11 cellular contexts compared by ENCODE assay signal in the genomic region with DNA sequence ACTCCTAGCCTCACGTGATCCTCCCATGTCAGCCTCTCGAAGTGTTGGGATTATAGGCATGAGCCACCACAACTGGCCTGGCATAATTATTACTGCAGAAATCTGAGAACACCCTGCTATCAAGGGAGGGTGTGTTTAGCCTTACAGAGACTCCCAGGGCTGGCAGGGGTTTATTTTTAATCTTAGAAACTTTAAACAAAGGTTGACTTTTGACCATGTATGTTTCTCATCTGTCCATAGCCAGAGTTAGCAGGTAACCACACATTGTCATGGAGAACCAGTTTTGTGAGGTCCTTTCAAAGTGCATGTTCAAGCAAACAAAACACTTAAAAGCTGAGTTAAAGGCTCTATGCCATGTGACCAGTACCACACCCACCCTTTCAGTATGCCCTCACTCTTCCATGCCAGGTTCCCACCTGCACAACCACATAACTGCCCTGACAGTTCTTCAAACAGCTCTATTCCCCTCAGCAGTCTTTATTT. TPM values are rescaled to one million over a fixed set of nuclear protein-coding genes. Genes with fewer than 3 reads are reported as not detected.
DNase-seq lines count a peak whose midpoint lies in the region; ATAC-seq and TF ChIP-seq lines count a peak whose summit lies in the region.
"Had no signal": no experiment of that assay in that cellular context is flagged by ENCODE, and none has a peak within 500 bp of the region (broad histone marks: within the 10 kb centered on the region; RNA-seq: fewer than 3 reads in every experiment).

No MANE protein-coding gene starts in this region.

- no peaks in the 10 kb centered on the region for H3K9me3 ChIP-seq in SK-N-SH

- no peak overlapping the region for H3K4me2 ChIP-seq in SK-N-SH

- peaks cover 0 to 4% of the 10 kb centered on the region in 2 experiments for H3K36me3 ChIP-seq in SK-N-SH (replicated peaks in 1 of 2; ENCODE audit: control insufficient read depth in 1 of 2, insufficient read depth in 2 of 2, low read length in 1 of 2)

- CTCF ChIA-PET in HEK293T (lab: Yijun Ruan, JAX) (no interaction called here), SK-N-SH (lab: Yijun Ruan, JAX) (interaction anchor here (1.0 to 1.1 kb wide), 2 partner anchors 31 to 36 kb away, joined by 4 read pairs; no protein-coding TSS in a partner anchor)

- TF ChIP-seq RAD21 in Ishikawa (IDR thresholded peaks at IDR 0.05; ENCODE audit: low read depth) (no peak), SK-N-SH (IDR thresholded peaks at IDR 0.05; ENCODE audit: low read length) (no peak)

- H3K4me3 ChIP-seq in SK-N-SH (ENCODE audit: low read depth in 2 of 2, low read length in 1 of 2), result no peak overlapping the region
- H3K4me3 ChIP-seq: GM23248 had no signal

- no peak for TF ChIP-seq EP300 in Ishikawa (IDR thresholded peaks at IDR 0.05; ENCODE audit: borderline replicate concordance)
- no peak for TF ChIP-seq EP300 in SK-N-SH (IDR thresholded peaks at IDR 0.05; ENCODE audit: borderline replicate concordance in 1 of 2, low read depth in 1 of 2, low read length in 1 of 2)

- no peak overlapping the region for H3K9ac ChIP-seq in SK-N-SH
- H3K9ac ChIP-seq: GM23248 had no signal

- no peak overlapping the region for H3K27ac ChIP-seq in SK-N-SH (ENCODE audit: low read depth in 2 of 2, low read length in 1 of 2)
- H3K27ac ChIP-seq: GM23248 had no signal

- no peak for TF ChIP-seq CTCF in SK-N-SH (IDR thresholded peaks at IDR 0.05)

- H3F3A ChIP-seq in SK-N-SH (replicated peaks; ENCODE audit: insufficient read depth), result no peaks in the 10 kb centered on the region

- DNase-seq in DMS153 (lab: John Stamatoyannopoulos, UW) (peak; percentile 86), mucosa of gallbladder (ENCODE audit: low spot score) (peak; percentile 61), NCI-H1092 (lab: John Stamatoyannopoulos, UW) (no peak), HEK293T (ENCODE audit: extremely low spot score) (no peak), NCI-H69 (lab: John Stamatoyannopoulos, UW) (no peak), SK-N-SH (no peak)
- DNase-seq: activated CD4-positive, alpha-beta T cell treated with anti-CD3 and anti-CD28 coated beads for 1 hour; GM23248 had no signal

- POLR2A ChIA-PET in HEK293T (lab: Yijun Ruan, JAX), result interaction anchor here (0.9 kb wide), 1 partner anchor 10 kb away, joined by 3 read pairs; no protein-coding TSS in a partner anchor
- POLR2A ChIA-PET in SK-N-SH (lab: Yijun Ruan, JAX), result interaction anchor here (2.5 kb wide), 1 partner anchor 10 kb away, joined by 6 read pairs; no protein-coding TSS in a partner anchor

- no peak for ATAC-seq in activated T-helper 17 cell treated with anti-CD3 and anti-CD28 coated beads, Interleukin-2, amount 50 U/mL, for 72 hours (replicated peaks)

- H3K79me2 ChIP-seq in SK-N-SH (ENCODE audit: insufficient read depth), result peaks cover 95% of the 10 kb centered on the region

- H3K27ac Mint-ChIP-seq in activated T-helper 17 cell treated with anti-CD3 and anti-CD28 coated beads, Interleukin-2, amount 50 U/mL, for 72 hours, result peak overlapping the region; percentile 63

- no peaks in the 10 kb centered on the region for H3K9me3 Mint-ChIP-seq in activated T-helper 17 cell treated with anti-CD3 and anti-CD28 coated beads, Interleukin-2, amount 50 U/mL, for 72 hours

- H3K9me2 ChIP-seq in SK-N-SH, result no peaks in the 10 kb centered on the region

- H3K4me1 ChIP-seq in SK-N-SH (ENCODE audit: control insufficient read depth in 1 of 2, insufficient read depth in 2 of 2, low read depth in 1 of 2, low read length in 1 of 2), result peaks cover 2 to 15% of the 10 kb centered on the region in 2 experiments; a peak in 2 of 4 replicates

- H3K36me3 Mint-ChIP-seq in activated T-helper 17 cell treated with anti-CD3 and anti-CD28 coated beads, Interleukin-2, amount 50 U/mL, for 72 hours (ENCODE audit: low read depth), result peaks cover 98% of the 10 kb centered on the region

- no peaks in the 10 kb centered on the region for H3K27me3 Mint-ChIP-seq in activated T-helper 17 cell treated with anti-CD3 and anti-CD28 coated beads, Interleukin-2, amount 50 U/mL, for 72 hours

- no peak overlapping the region for H2AFZ ChIP-seq in SK-N-SH (ENCODE audit: low read depth)
- H2AFZ ChIP-seq: GM23248 had no signal

- H3K4me3 Mint-ChIP-seq in activated T-helper 17 cell treated with anti-CD3 and anti-CD28 coated beads, Interleukin-2, amount 50 U/mL, for 72 hours, result peak overlapping the region; percentile 76

- no peaks in the 10 kb centered on the region for H3K27me3 ChIP-seq in SK-N-SH (ENCODE audit: insufficient read depth)

- 96% methylated on average over 2 of the region's 2 CpGs for WGBS in SK-N-SH (ENCODE audit: low lambda C conversion rate)

- peaks cover 28% of the 10 kb centered on the region for H4K20me1 ChIP-seq in SK-N-SH (ENCODE audit: insufficient read depth)

- peaks cover 69% of the 10 kb centered on the region for H3K4me1 Mint-ChIP-seq in activated T-helper 17 cell treated with anti-CD3 and anti-CD28 coated beads, Interleukin-2, amount 50 U/mL, for 72 hours

TF ChIP-seq in Ishikawa, 13 proteins besides CTCF, POLR2A, EP300 and RAD21:
- TF ChIP-seq CEBPB (IDR thresholded peaks at IDR 0.05) (no peak), TCF12 (IDR thresholded peaks at IDR 0.05; ENCODE audit: low read depth) (no peak), ZBTB7A (IDR thresholded peaks at IDR 0.05; ENCODE audit: low read depth) (no peak), TAF1 (IDR thresholded peaks at IDR 0.05; ENCODE audit: low read depth) (no peak)
- TF ChIP-seq, protein P1, sequence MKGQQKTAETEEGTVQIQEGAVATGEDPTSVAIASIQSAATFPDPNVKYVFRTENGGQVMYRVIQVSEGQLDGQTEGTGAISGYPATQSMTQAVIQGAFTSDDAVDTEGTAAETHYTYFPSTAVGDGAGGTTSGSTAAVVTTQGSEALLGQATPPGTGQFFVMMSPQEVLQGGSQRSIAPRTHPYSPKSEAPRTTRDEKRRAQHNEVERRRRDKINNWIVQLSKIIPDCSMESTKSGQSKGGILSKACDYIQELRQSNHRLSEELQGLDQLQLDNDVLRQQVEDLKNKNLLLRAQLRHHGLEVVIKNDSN (IDR thresholded peaks at IDR 0.05), result peak; percentile 74
- TF ChIP-seq, protein P2, sequence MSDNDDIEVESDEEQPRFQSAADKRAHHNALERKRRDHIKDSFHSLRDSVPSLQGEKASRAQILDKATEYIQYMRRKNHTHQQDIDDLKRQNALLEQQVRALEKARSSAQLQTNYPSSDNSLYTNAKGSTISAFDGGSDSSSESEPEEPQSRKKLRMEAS (IDR thresholded peaks at IDR 0.05), result no peak
TF ChIP-seq in Ishikawa: peak in this region for 1.

TF ChIP-seq in HEK293T, 16 proteins besides CTCF, POLR2A, EP300 and RAD21 (continues in another document):
- TF ChIP-seq TARDBP (IDR thresholded peaks at IDR 0.05), result no peak
- TF ChIP-seq ZNF384 (IDR thresholded peaks at IDR 0.05), result no peak
- TF ChIP-seq FOXA1 (IDR thresholded peaks at IDR 0.05), result no peak
- no peak for TF ChIP-seq ARNT (IDR thresholded peaks at IDR 0.05)
- TF ChIP-seq, protein P3, sequence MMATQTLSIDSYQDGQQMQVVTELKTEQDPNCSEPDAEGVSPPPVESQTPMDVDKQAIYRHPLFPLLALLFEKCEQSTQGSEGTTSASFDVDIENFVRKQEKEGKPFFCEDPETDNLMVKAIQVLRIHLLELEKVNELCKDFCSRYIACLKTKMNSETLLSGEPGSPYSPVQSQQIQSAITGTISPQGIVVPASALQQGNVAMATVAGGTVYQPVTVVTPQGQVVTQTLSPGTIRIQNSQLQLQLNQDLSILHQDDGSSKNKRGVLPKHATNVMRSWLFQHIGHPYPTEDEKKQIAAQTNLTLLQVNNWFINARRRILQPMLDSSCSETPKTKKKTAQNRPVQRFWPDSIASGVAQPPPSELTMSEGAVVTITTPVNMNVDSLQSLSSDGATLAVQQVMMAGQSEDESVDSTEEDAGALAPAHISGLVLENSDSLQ (IDR thresholded peaks at IDR 0.05), result no peak
- TF ChIP-seq NFRKB (IDR thresholded peaks at IDR 0.05), result no peak
- TF ChIP-seq SUZ12 (IDR thresholded peaks at IDR 0.05), result no peak
- no peak for TF ChIP-seq LEF1 (IDR thresholded peaks at IDR 0.05; ENCODE audit: borderline replicate concordance)
- no peak for TF ChIP-seq SP1 (IDR thresholded peaks at IDR 0.05)
- TF ChIP-seq BHLHE40 (IDR thresholded peaks at IDR 0.05; ENCODE audit: borderline replicate concordance), result no peak
- no peak for TF ChIP-seq CTBP1 (IDR thresholded peaks at IDR 0.05; ENCODE audit: borderline replicate concordance)
- no peak for TF ChIP-seq L3MBTL2 (conservative IDR thresholded peaks at IDR 0.05)

TF ChIP-seq in SK-N-SH, 30 proteins besides CTCF, POLR2A, EP300 and RAD21 (continues in another document):
- TF ChIP-seq, protein P4, sequence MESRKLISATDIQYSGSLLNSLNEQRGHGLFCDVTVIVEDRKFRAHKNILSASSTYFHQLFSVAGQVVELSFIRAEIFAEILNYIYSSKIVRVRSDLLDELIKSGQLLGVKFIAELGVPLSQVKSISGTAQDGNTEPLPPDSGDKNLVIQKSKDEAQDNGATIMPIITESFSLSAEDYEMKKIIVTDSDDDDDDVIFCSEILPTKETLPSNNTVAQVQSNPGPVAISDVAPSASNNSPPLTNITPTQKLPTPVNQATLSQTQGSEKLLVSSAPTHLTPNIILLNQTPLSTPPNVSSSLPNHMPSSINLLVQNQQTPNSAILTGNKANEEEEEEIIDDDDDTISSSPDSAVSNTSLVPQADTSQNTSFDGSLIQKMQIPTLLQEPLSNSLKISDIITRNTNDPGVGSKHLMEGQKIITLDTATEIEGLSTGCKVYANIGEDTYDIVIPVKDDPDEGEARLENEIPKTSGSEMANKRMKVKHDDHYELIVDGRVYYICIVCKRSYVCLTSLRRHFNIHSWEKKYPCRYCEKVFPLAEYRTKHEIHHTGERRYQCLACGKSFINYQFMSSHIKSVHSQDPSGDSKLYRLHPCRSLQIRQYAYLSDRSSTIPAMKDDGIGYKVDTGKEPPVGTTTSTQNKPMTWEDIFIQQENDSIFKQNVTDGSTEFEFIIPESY (IDR thresholded peaks at IDR 0.05; ENCODE audit: borderline replicate concordance, low read depth), result no peak
- TF ChIP-seq, protein P1 (IDR thresholded peaks at IDR 0.05; ENCODE audit: borderline replicate concordance, low read depth), result no peak

RNA-seq across cellular contexts. Expression of a gene that starts 11.1 kb away (rescaled TPM):
- total RNA-seq in activated T-helper 17 cell treated with anti-CD3 and anti-CD28 coated beads, Interleukin-2, amount 50 U/mL, for 72 hours, result 10 to 100 TPM; 42.8 to 92.4 TPM
- total RNA-seq in mucosa of gallbladder, result 33.7 TPM
- 13.5 and 18.4 TPM in 2 replicates for polyA plus RNA-seq in SK-N-SH (2012; rRNA removed)
- polyA plus RNA-seq in SK-N-SH (2012; cell fraction: cytosol; rRNA removed), result 10.8 and 11.7 TPM in 2 replicates
- 18.8 and 34.3 TPM in 2 replicates for polyA plus RNA-seq in SK-N-SH (2012; cell fraction: nucleus; rRNA removed)

RNA-seq across cellular contexts. Expression of a gene that starts 48.1 kb away (rescaled TPM):
- under 1 TPM in 1 of 2 donors, not detected in 1; 0.21 TPM for total RNA-seq in activated T-helper 17 cell treated with anti-CD3 and anti-CD28 coated beads, Interleukin-2, amount 50 U/mL, for 72 hours
- total RNA-seq in mucosa of gallbladder, result 0.09 TPM
- 0.08 and 0.21 TPM in 2 replicates for polyA plus RNA-seq in SK-N-SH (2012; rRNA removed)
- 0.04 TPM in 2 replicates for polyA plus RNA-seq in SK-N-SH (2012; cell fraction: cytosol; rRNA removed)
- polyA plus RNA-seq in SK-N-SH (2012; cell fraction: nucleus; rRNA removed), result 0.06 and 0.19 TPM in 2 replicates
- total RNA-seq: epithelial cell of proximal tubule, GM23248 had no signal

Comparison
In these comparisons a context has a peak if more than half of its experiments do, and no peak if none do; other contexts are left out.
1. DNase-seq: peak in DMS153 (single experiment) and mucosa of gallbladder (single experiment); none in NCI-H1092 (single experiment), HEK293T (single experiment), NCI-H69 (single experiment) and SK-N-SH (single experiment).